In the genomic region with DNA sequence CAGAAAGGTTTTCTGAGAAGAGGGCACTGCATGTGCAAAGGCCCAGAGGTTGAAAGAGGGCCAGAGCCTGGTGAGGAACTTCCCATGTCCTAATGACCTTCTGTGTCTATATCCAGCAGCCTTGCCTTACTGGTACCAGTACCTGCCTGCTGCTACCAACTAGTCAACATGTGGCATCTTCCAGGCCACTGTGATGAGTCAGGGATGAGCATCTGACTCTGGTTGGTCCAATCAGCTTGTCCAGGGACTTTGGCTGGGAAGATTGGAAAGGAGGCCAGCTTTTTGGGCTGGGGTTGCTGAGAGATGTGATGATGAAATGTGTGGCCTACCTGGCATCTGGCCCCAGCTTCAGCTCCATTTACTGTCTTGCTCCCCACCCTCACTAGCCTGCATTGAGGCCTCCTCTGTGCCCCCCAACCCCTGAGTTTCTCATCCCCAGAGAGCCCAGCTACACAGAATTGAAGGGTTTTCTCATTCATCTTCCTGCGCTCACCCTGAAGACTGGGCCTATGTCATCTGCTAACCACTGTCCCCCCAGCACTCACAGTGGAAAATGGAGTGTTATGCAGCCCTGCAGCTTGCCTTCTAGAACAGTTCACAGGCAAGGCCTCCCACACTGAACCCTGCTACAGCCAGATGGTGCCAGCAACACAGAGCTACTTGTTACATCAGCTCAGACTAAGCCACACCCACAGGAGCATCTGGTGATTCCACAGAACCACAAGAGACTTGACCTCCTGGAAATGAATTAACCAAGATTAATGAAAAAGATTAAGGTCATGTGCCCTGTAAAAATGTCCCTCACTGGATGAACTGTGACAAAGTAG, we compare ENCODE assay signal across 8 cellular contexts. TPM values are rescaled to one million over a fixed set of nuclear protein-coding genes. Genes with fewer than 3 reads are reported as not detected.
DNase-seq lines count a peak whose midpoint lies in the region; ATAC-seq, FAIRE-seq and TF ChIP-seq lines count a peak whose summit lies in the region.

No MANE protein-coding gene starts in this region.

- intact Hi-C loops in heart right ventricle (cut with DNase I) = loop anchor here in 1 of 10 donors (5.0 kb wide), 1 partner anchor 37 kb away; a partner anchor contains a TSS

- peak overlapping the region in 8 of 10 donors; percentile 89 to 96 (median 94) for H3K27ac ChIP-seq in heart right ventricle

- peaks cover 19 to 72% (median 49%) of the 10 kb centered on the region in 9 donors for H3K4me1 ChIP-seq in heart right ventricle

- POLR2A ChIA-PET in BJ (lab: Charles Lee) = no interaction called here

- no peaks in the 10 kb centered on the region for H3K27me3 ChIP-seq in BJ (ENCODE audit: control insufficient read depth, insufficient read depth, low read length)
- H3K27me3 ChIP-seq in heart right ventricle = no peaks in the 10 kb centered on the region

- no peaks in the 10 kb centered on the region for H3K27me3 Mint-ChIP-seq in activated naive CD8-positive, alpha-beta T cell

- WGBS in heart right ventricle, 2 donors = 100% methylated on average over 1 of the region's 1 CpG

- TF ChIP-seq CTCF in BJ (IDR thresholded peaks at IDR 0.05; ENCODE audit: insufficient read depth, low read depth, low read length) = 0 out of 2 replicates have a peak, but pooled peaks have one; percentile 17
- no peak for TF ChIP-seq CTCF in heart right ventricle (IDR thresholded peaks at IDR 0.05)

- H3K36me3 ChIP-seq in BJ (ENCODE audit: control insufficient read depth, insufficient read depth, low read length) (peaks cover 1% of the 10 kb centered on the region; the same call in 1 of the 2 replicates), heart right ventricle (peaks cover 0 to 6% (median 0%) of the 10 kb centered on the region in 9 donors)

- H3K4me3 Mint-ChIP-seq in activated naive CD8-positive, alpha-beta T cell = peak overlapping the region; percentile 99

- no peaks in the 10 kb centered on the region for H3K9me3 Mint-ChIP-seq in activated naive CD8-positive, alpha-beta T cell (ENCODE audit: low read depth)

- H3K4me1 Mint-ChIP-seq in activated naive CD8-positive, alpha-beta T cell (ENCODE audit: low read depth) = peaks cover 78% of the 10 kb centered on the region

- no peaks in the 10 kb centered on the region for H3K36me3 Mint-ChIP-seq in activated naive CD8-positive, alpha-beta T cell

- no peak for FAIRE-seq in RCC 7860 (lab: Jason Lieb, UNC)

- no peak overlapping the region for H3K4me3 ChIP-seq in BJ (ENCODE audit: low read depth, low read length)
- peak overlapping the region in 4 of 10 donors; percentile 83 to 98 (median 94) for H3K4me3 ChIP-seq in heart right ventricle

- H3K27ac Mint-ChIP-seq in activated naive CD8-positive, alpha-beta T cell = peak overlapping the region; percentile 91

- CTCF ChIA-PET in BJ (lab: Yijun Ruan, JAX) = interaction anchor here (0.8 to 1.4 kb wide), 6 partner anchors 9 to 99 kb away, joined by 3 to 8 read pairs (median 6); a partner anchor contains a TSS

- peaks cover 0 to 6% (median 0%) of the 10 kb centered on the region in 11 donors for H3K9me3 ChIP-seq in heart right ventricle

- ATAC-seq in heart right ventricle (no peak), HG03280 (IDR thresholded peaks at IDR 0.05; ENCODE audit: unreplicated experiment) (no peak)

- peak; percentile 77 for DNase-seq in BJ (ENCODE audit: low read depth)
- DNase-seq in H4 (ENCODE audit: low spot score) = peak; percentile 85
- peak; percentile 14 for DNase-seq in RCC 7860 (ENCODE audit: low spot score)
- peak in 1 of 2 donors; percentile 26 for DNase-seq in heart right ventricle
- DNase-seq in putamen (ENCODE audit: low spot score) = peak; percentile 65
- no peak for DNase-seq in KG1 (lab: John Stamatoyannopoulos, UW)

RNA-seq across cellular contexts. Expression of a gene that starts 1.3 kb away (rescaled TPM):
- polyA plus RNA-seq in BJ (2011; rRNA removed) (109 and 205 TPM in 2 replicates), heart right ventricle (10 to 100 TPM; 44.7 to 62.8 TPM)
- 61.2 and 85.8 TPM in 2 replicates for polyA minus RNA-seq in BJ (2011; rRNA and poly(A)+ RNA removed)
- total RNA-seq in H4 (2014; rRNA removed; shearing (Covaris generic)) = 67.0 and 78.4 TPM in 2 replicates
- total RNA-seq in heart right ventricle = 100 to 1,000 TPM in 5 of 10 donors, 10 to 100 TPM in 5; 71.5 to 148 (median 99.1) TPM

RNA-seq across cellular contexts. Expression of a gene that starts 5.3 kb away (rescaled TPM):
- polyA plus RNA-seq in BJ (2011; rRNA removed) = 38.5 and 52.2 TPM in 2 replicates
- polyA minus RNA-seq in BJ (2011; rRNA and poly(A)+ RNA removed) = 23.4 and 43.6 TPM in 2 replicates
- 4.4 and 5.6 TPM in 2 replicates for total RNA-seq in H4 (2014; rRNA removed; shearing (Covaris generic))
- total RNA-seq in heart right ventricle = 10 to 100 TPM in 2 of 10 donors, 1 to 10 TPM in 8; 5.2 to 17.6 (median 7.9) TPM
- polyA plus RNA-seq in heart right ventricle = 10 to 100 TPM in 1 of 2 donors, 1 to 10 TPM in 1; 6.4 to 11.1 TPM

RNA-seq across cellular contexts. Expression of a gene that starts 14.8 kb away (rescaled TPM):
- polyA plus RNA-seq in BJ (2011; rRNA removed) (0.07 TPM in 1 of 2 replicates, not detected in the other), heart right ventricle (under 1 TPM in 1 of 2 donors, not detected in 1; 0.06 TPM)
- 0.14 TPM in 1 of 2 replicates, not detected in the other for polyA minus RNA-seq in BJ (2011; rRNA and poly(A)+ RNA removed)
- total RNA-seq in H4 (2014; rRNA removed; shearing (Covaris generic)) = not detected in 2 replicates
- total RNA-seq in heart right ventricle = under 1 TPM in 8 of 10 donors, not detected in 2; 0.12 to 0.46 (median 0.30) TPM

RNA-seq across cellular contexts. Expression of a gene that starts 38.2 kb away (rescaled TPM):
- polyA plus RNA-seq in BJ (2011; rRNA removed) (42.3 and 62.8 TPM in 2 replicates), heart right ventricle (10 to 100 TPM; 19.3 to 33.5 TPM)
- polyA minus RNA-seq in BJ (2011; rRNA and poly(A)+ RNA removed) = 40.4 and 42.9 TPM in 2 replicates
- 29.0 and 33.7 TPM in 2 replicates for total RNA-seq in H4 (2014; rRNA removed; shearing (Covaris generic))
- 10 to 100 TPM; 59.0 to 78.4 (median 71.6) TPM for total RNA-seq in heart right ventricle

RNA-seq across cellular contexts. Expression of a gene that starts 42.3 kb away (rescaled TPM):
- polyA plus RNA-seq in BJ (2011; rRNA removed) = 35.7 and 51.7 TPM in 2 replicates
- polyA minus RNA-seq in BJ (2011; rRNA and poly(A)+ RNA removed) = 28.5 and 59.6 TPM in 2 replicates
- 28.5 and 37.4 TPM in 2 replicates for total RNA-seq in H4 (2014; rRNA removed; shearing (Covaris generic))
- total RNA-seq in heart right ventricle = 100 to 1,000 TPM; 117 to 233 (median 177) TPM
- 10 to 100 TPM; 55.2 to 98.4 TPM for polyA plus RNA-seq in heart right ventricle
